9 cellular contexts compared by ENCODE assay signal in genomic region chr5:72957337-72957736, GRCh38. TPM values are rescaled to one million over a fixed set of nuclear protein-coding genes. Genes with fewer than 3 reads are reported as not detected.
DNase-seq lines count a peak whose midpoint lies in the region; ATAC-seq and TF ChIP-seq lines count a peak whose summit lies in the region.
"Had no signal": no experiment of that assay in that cellular context is flagged by ENCODE, and none has a peak within 500 bp of the region (broad histone marks: within the 10 kb centered on the region; RNA-seq: fewer than 3 reads in every experiment).

No MANE protein-coding gene starts in this region.

- H3K27me3 Mint-ChIP-seq in HFFc6 (ENCODE audit: insufficient read depth): no peaks in the 10 kb centered on the region
- H3K27me3 Mint-ChIP-seq in activated T-helper 17 cell treated with anti-CD3 and anti-CD28 coated beads, Interleukin-2, amount 50 U/mL, for 72 hours: peaks cover 37% of the 10 kb centered on the region

- H3K27ac Mint-ChIP-seq in HFFc6: peak overlapping the region; percentile 83
- no peak overlapping the region for H3K27ac Mint-ChIP-seq in activated T-helper 17 cell treated with anti-CD3 and anti-CD28 coated beads, Interleukin-2, amount 50 U/mL, for 72 hours
- H3K27ac Mint-ChIP-seq: activated naive CD8-positive, alpha-beta T cell treated with anti-CD3 and anti-CD28 coated beads, Interleukin-2, amount 10 ng/mL, durations not matched to agents 7 days and 5 days had no signal

- H3K9me3 ChIP-seq in iPS-15b (ENCODE audit: control insufficient read depth, insufficient read depth, low read length) (no peaks in the 10 kb centered on the region), skeletal muscle satellite cell (replicated peaks; ENCODE audit: low read length) (no peaks in the 10 kb centered on the region)

- H3K4me3 ChIP-seq in iPS-15b (ENCODE audit: low read depth, low read length) (peak overlapping the region; percentile 85), skeletal muscle satellite cell (ENCODE audit: low read length) (peak overlapping the region; percentile 86)

- ATAC-seq in activated T-helper 17 cell treated with anti-CD3 and anti-CD28 coated beads, Interleukin-2, amount 50 U/mL, for 72 hours (replicated peaks): no peak

- TF ChIP-seq CTCF in HFFc6 (IDR thresholded peaks at IDR 0.05): no peak

- peak overlapping the region; percentile 97 for H3K4me3 Mint-ChIP-seq in HFFc6
- peak overlapping the region; percentile 93 for H3K4me3 Mint-ChIP-seq in activated T-helper 17 cell treated with anti-CD3 and anti-CD28 coated beads, Interleukin-2, amount 50 U/mL, for 72 hours

- H3K4me2 ChIP-seq in skeletal muscle satellite cell (ENCODE audit: low read length): peak overlapping the region; percentile 99

- no peak for DNase-seq in HFFc6
- no peak for DNase-seq in HPDE6-E6E7 (ENCODE audit: extremely low spot score)
- no peak for DNase-seq in SKM-1 (lab: John Stamatoyannopoulos, UW; ENCODE audit: unreplicated experiment)
- no peak for DNase-seq in amygdala (lab: John Stamatoyannopoulos, UW)
- no peak for DNase-seq in RKO (ENCODE audit: low spot score)
- DNase-seq: activated naive CD8-positive, alpha-beta T cell treated with anti-CD3 and anti-CD28 coated beads, Interleukin-2, amount 10 ng/mL, durations not matched to agents 7 days and 5 days had no signal

- H3K36me3 ChIP-seq in iPS-15b (ENCODE audit: control insufficient read depth, insufficient read depth, low read length) (no peaks in the 10 kb centered on the region), skeletal muscle satellite cell (ENCODE audit: insufficient read depth, low read length) (no peaks in the 10 kb centered on the region)

- H3K27me3 ChIP-seq in iPS-15b (ENCODE audit: control insufficient read depth, insufficient read depth, low read length) (no peaks in the 10 kb centered on the region), skeletal muscle satellite cell (ENCODE audit: control insufficient read depth, insufficient read depth, low read length) (no peaks in the 10 kb centered on the region)

- H3K36me3 Mint-ChIP-seq in HFFc6 (ENCODE audit: low read depth): peaks cover 12% of the 10 kb centered on the region
- H3K36me3 Mint-ChIP-seq in activated T-helper 17 cell treated with anti-CD3 and anti-CD28 coated beads, Interleukin-2, amount 50 U/mL, for 72 hours (ENCODE audit: low read depth): peaks cover 21% of the 10 kb centered on the region

- H3K4me1 ChIP-seq in iPS-15b (ENCODE audit: control insufficient read depth, insufficient read depth, low read length): peaks cover 18% of the 10 kb centered on the region
- H3K4me1 ChIP-seq in skeletal muscle satellite cell (ENCODE audit: control insufficient read depth, insufficient read depth, low read length): peaks cover 36% of the 10 kb centered on the region

- peaks cover 50% of the 10 kb centered on the region for H3K4me1 Mint-ChIP-seq in HFFc6 (ENCODE audit: low read depth)
- H3K4me1 Mint-ChIP-seq in activated T-helper 17 cell treated with anti-CD3 and anti-CD28 coated beads, Interleukin-2, amount 50 U/mL, for 72 hours: peaks cover 5% of the 10 kb centered on the region

- H3K9me3 Mint-ChIP-seq in HFFc6: no peaks in the 10 kb centered on the region
- H3K9me3 Mint-ChIP-seq in activated T-helper 17 cell treated with anti-CD3 and anti-CD28 coated beads, Interleukin-2, amount 50 U/mL, for 72 hours: no peaks in the 10 kb centered on the region
- H3K9me3 Mint-ChIP-seq: activated naive CD8-positive, alpha-beta T cell treated with anti-CD3 and anti-CD28 coated beads, Interleukin-2, amount 10 ng/mL, durations not matched to agents 7 days and 5 days had no signal

- no peak overlapping the region for H3K9ac ChIP-seq in iPS-15b (ENCODE audit: low read depth, low read length)
- peak overlapping the region; percentile 90 for H3K9ac ChIP-seq in skeletal muscle satellite cell (ENCODE audit: low read depth, low read length)

RNA-seq across cellular contexts. Expression of gene FCHO2, which starts 1.5 kb away (rescaled TPM):
- 10 to 100 TPM; 16.6 to 24.8 (median 19.2) TPM for total RNA-seq in HFFc6 (2021; fragmentation: NEBNext Ultra II Directional; extraction: Animal tissue kit (Norgen Biotek cat#: 25700))
- total RNA-seq in activated T-helper 17 cell treated with anti-CD3 and anti-CD28 coated beads, Interleukin-2, amount 50 U/mL, for 72 hours: 1 to 10 TPM; 3.7 to 4.5 TPM
- total RNA-seq in skeletal muscle satellite cell (2012; rRNA removed): 6.1 and 10.9 TPM in 2 replicates
